ENCODE assay signal across 8 cellular contexts in genomic region chr13:61838568-61838967, GRCh38.
"Had no signal": no experiment of that assay in that cellular context is flagged by ENCODE, and none has a peak within 500 bp of the region (broad histone marks: within the 10 kb centered on the region; RNA-seq: fewer than 3 reads in every experiment).

No MANE protein-coding gene starts in this region.

- H3K27ac ChIP-seq: GM23248 had no signal

- H3K4me1 ChIP-seq: HAP-1 had no signal

- H3K36me3 ChIP-seq: HAP-1 had no signal

- H3K4me3 ChIP-seq: GM23248, GM23338, HAP-1 had no signal

- DNase-seq: GM23248, GOT3, H7, H9, HCEC 1CT, HFFc6 had no signal

- H3K9me3 ChIP-seq: HAP-1 had no signal
